Comparison of ENCODE assay signal across 11 cellular contexts in genomic region chr1:7290971-7291970, GRCh38.
DNase-seq lines count a peak whose midpoint lies in the region; ATAC-seq, FAIRE-seq and TF ChIP-seq lines count a peak whose summit lies in the region.
"Had no signal": no experiment of that assay in that cellular context is flagged by ENCODE, and none has a peak within 500 bp of the region (broad histone marks: within the 10 kb centered on the region; RNA-seq: fewer than 3 reads in every experiment).

No MANE protein-coding gene starts in this region.

- no peaks in the 10 kb centered on the region for H3K27me3 ChIP-seq in gastroesophageal sphincter
- no peaks in the 10 kb centered on the region for H3K27me3 ChIP-seq in pancreas
- peaks cover 0 to 8% of the 10 kb centered on the region in 2 donors for H3K27me3 ChIP-seq in tibial artery

- H3K9me3 ChIP-seq in SK-N-MC (ENCODE audit: low read depth, low read length) = no peaks in the 10 kb centered on the region
- peaks cover 0 to 4% (median 0%) of the 10 kb centered on the region in 3 donors for H3K9me3 ChIP-seq in gastroesophageal sphincter
- no peaks in the 10 kb centered on the region for H3K9me3 ChIP-seq in pancreas
- peaks cover 0 to 3% (median 0%) of the 10 kb centered on the region in 3 donors for H3K9me3 ChIP-seq in tibial artery

- TF ChIP-seq EP300 in gastroesophageal sphincter (IDR thresholded peaks at IDR 0.05) = no peak

- H3K9ac ChIP-seq in SK-N-MC (ENCODE audit: insufficient read length) = no peak overlapping the region

- ATAC-seq in gastroesophageal sphincter (peak; percentile 34), pancreas (peak in 3 of 4 donors; percentile 42 to 65 (median 55))

- intact Hi-C loops in pancreas (cut with DNase I) (no loop called here), tibial artery (cut with DNase I; ENCODE audit: low total_unique reads) (no loop called here)

- H3K27ac ChIP-seq in SK-N-MC (peak overlapping the region; percentile 95), gastroesophageal sphincter (peak overlapping the region in 1 of 4 donors; percentile 15), pancreas (no peak overlapping the region), tibial artery (peak overlapping the region in 1 of 2 donors; percentile 24)
- H3K27ac ChIP-seq: C4-2B had no signal

- H3K36me3 ChIP-seq in SK-N-MC (ENCODE audit: insufficient read depth, low read length) = no peaks in the 10 kb centered on the region
- H3K36me3 ChIP-seq in gastroesophageal sphincter = no peaks in the 10 kb centered on the region
- no peaks in the 10 kb centered on the region for H3K36me3 ChIP-seq in pancreas
- no peaks in the 10 kb centered on the region for H3K36me3 ChIP-seq in tibial artery

- no peak for TF ChIP-seq CTCF in gastroesophageal sphincter (IDR thresholded peaks at IDR 0.05)
- no peak for TF ChIP-seq CTCF in pancreas (IDR thresholded peaks at IDR 0.05)
- no peak for TF ChIP-seq CTCF in GM10266 (IDR thresholded peaks at IDR 0.05; ENCODE audit: control insufficient read depth, insufficient read depth, low read depth, missing control alignments)
- no peak for TF ChIP-seq CTCF in tibial artery (IDR thresholded peaks at IDR 0.05)

- FAIRE-seq in pancreas (lab: Jason Lieb, UNC) = no peak
- FAIRE-seq: kidney had no signal

- H3K4me3 ChIP-seq in SK-N-MC (peak overlapping the region; percentile 66), gastroesophageal sphincter (no peak overlapping the region), pancreas (no peak overlapping the region), tibial artery (no peak overlapping the region)

- POLR2A ChIA-PET in HEK293T (lab: Yijun Ruan, JAX) = interaction anchor here (0.8 kb wide), 1 partner anchor 8 kb away, joined by 3 read pairs; no protein-coding TSS in a partner anchor

- CTCF ChIA-PET in HEK293T (lab: Yijun Ruan, JAX) = no interaction called here

- WGBS in gastroesophageal sphincter (ENCODE audit: low coverage in 1 of 2), 2 donors = 49 to 51% methylated on average over 8 to 10 of the region's 14 CpGs
- 68 to 70% methylated on average over 14 of the region's 14 CpGs for WGBS in pancreas, 2 donors

- TF ChIP-seq POLR2A in gastroesophageal sphincter (IDR thresholded peaks at IDR 0.05) = no peak

- H3K4me1 ChIP-seq in gastroesophageal sphincter (peaks cover 0 to 22% (median 0%) of the 10 kb centered on the region in 3 donors), pancreas (no peaks in the 10 kb centered on the region), tibial artery (peaks cover 0 to 15% (median 10%) of the 10 kb centered on the region in 4 donors)

- DNase-seq in AG08395 (ENCODE audit: low spot score) = peak; percentile 55
- DNase-seq in SK-N-MC (ENCODE audit: low read depth, low spot score) = peak; percentile 60
- DNase-seq in pancreas = peak in 1 of 6 donors; percentile 24
- no peak for DNase-seq in GM10266 (ENCODE audit: extremely low spot score)
- DNase-seq in OCI-M1 (lab: John Stamatoyannopoulos, UW) = no peak
- no peak for DNase-seq in tibial artery
- no peak for DNase-seq in HEK293T (ENCODE audit: extremely low spot score)
- DNase-seq: kidney, retina had no signal

TF ChIP-seq in HEK293T, 16 proteins besides CTCF, POLR2A, EP300 and RAD21:
- TF ChIP-seq L3MBTL2 (conservative IDR thresholded peaks at IDR 0.05) (no peak), LEF1 (IDR thresholded peaks at IDR 0.05; ENCODE audit: borderline replicate concordance) (no peak), FOXK2 (IDR thresholded peaks at IDR 0.05) (no peak), BHLHE40 (IDR thresholded peaks at IDR 0.05; ENCODE audit: borderline replicate concordance) (no peak), PKNOX1 (IDR thresholded peaks at IDR 0.05) (no peak), SUZ12 (IDR thresholded peaks at IDR 0.05) (no peak), FOXM1 (IDR thresholded peaks at IDR 0.05; ENCODE audit: borderline replicate concordance) (no peak)

Comparison
In these comparisons a context has a peak if more than half of its experiments do, and no peak if none do; other contexts are left out.
1. DNase-seq: peak in AG08395 (single experiment) and SK-N-MC (single experiment); none in GM10266 (single experiment), OCI-M1 (single experiment), tibial artery (0 of 2) and HEK293T (single experiment).